In genomic region chr13:49497272-49497671, GRCh38 we compare ENCODE assay signal across 10 cellular contexts. TPM values are rescaled to one million over a fixed set of nuclear protein-coding genes. Genes with fewer than 3 reads are reported as not detected.
A peak's percentile ranks its signal among the peaks of the same experiment; 100 is the strongest.
DNase-seq lines count a peak whose midpoint lies in the region; ATAC-seq, FAIRE-seq and TF ChIP-seq lines count a peak whose summit lies in the region.
"Had no signal": no experiment of that assay in that cellular context is flagged by ENCODE, and none has a peak within 500 bp of the region (broad histone marks: within the 10 kb centered on the region; RNA-seq: fewer than 3 reads in every experiment).

No MANE protein-coding gene starts in this region.

- H3K9me1 ChIP-seq in K562 (ENCODE audit: control insufficient read depth, insufficient read depth, low read length) = no peaks in the 10 kb centered on the region

- no peak for DNase-seq in CD8-positive, alpha-beta T cell
- DNase-seq in K562 (ENCODE audit: extremely low read depth in 1 of 4, low spot score in 3 of 4) (no peak), trophoblast cell (peak; percentile 26 to 61), PC-3 (no peak), NCI-H1092 treated with DMSO at 0.1 percent for 48 hours (lab: John Stamatoyannopoulos, UW) (no peak)
- DNase-seq: NCI-H2029 treated with DMSO at 0.1 percent for 48 hours, RPMI8226 had no signal

- no peaks in the 10 kb centered on the region for H3K9me2 ChIP-seq in PC-3 (replicated peaks; ENCODE audit: low read length)

- WGBS in K562 (ENCODE audit: insufficient coverage, low coverage, missing lambda C conversion rate) = 100% methylated on average over 1 of the region's 5 CpGs
- WGBS in trophoblast cell (ENCODE audit: extremely low coverage, insufficient coverage, insufficient read length) = no CpG with 5 or more reads among the region's 5 CpGs

- H3K14ac ChIP-seq in trophoblast cell (ENCODE audit: low read length) = no peak overlapping the region

- peak overlapping the region; percentile 76 for H3K27ac ChIP-seq in CD8-positive, alpha-beta T cell (ENCODE audit: low read depth, low read length)
- H3K27ac ChIP-seq in K562 (ENCODE audit: extremely low read depth, low read depth, low read length) (no peak overlapping the region), trophoblast cell (ENCODE audit: low read depth, low read length) (no peak overlapping the region), PC-3 (ENCODE audit: low read length) (no peak overlapping the region)

- H3K27me3 Mint-ChIP-seq in CD8-positive, alpha-beta T cell (ENCODE audit: low read depth) = no peaks in the 10 kb centered on the region
- no peaks in the 10 kb centered on the region for H3K27me3 Mint-ChIP-seq in IgD-negative memory B cell

- H3K4me1 ChIP-seq in CD8-positive, alpha-beta T cell (ENCODE audit: insufficient read depth, low read length) = peaks cover 20% of the 10 kb centered on the region
- H3K4me1 ChIP-seq in K562 (replicated peaks in 1 of 2; ENCODE audit: control insufficient read depth in 2 of 2, insufficient read depth in 2 of 2, low read length in 2 of 2) (peaks cover 6 to 12% of the 10 kb centered on the region in 2 experiments; a peak in 4 of 5 replicates), trophoblast cell (ENCODE audit: control insufficient read depth in 1 of 2, insufficient read depth in 2 of 2, low read length in 2 of 2) (peaks cover 0 to 3% of the 10 kb centered on the region in 2 experiments), PC-3 (ENCODE audit: insufficient read depth, low read length) (peaks cover 26% of the 10 kb centered on the region)

- H2BK12ac ChIP-seq in trophoblast cell (ENCODE audit: low read length) = no peak overlapping the region

- no peak overlapping the region for H4K12ac ChIP-seq in trophoblast cell (ENCODE audit: low read depth, low read length)

- no peaks in the 10 kb centered on the region for H3K36me3 ChIP-seq in CD8-positive, alpha-beta T cell (ENCODE audit: insufficient read depth, low read length)
- no peaks in the 10 kb centered on the region for H3K36me3 ChIP-seq in K562 (ENCODE audit: control insufficient read depth, insufficient read depth, low read length)
- no peaks in the 10 kb centered on the region for H3K36me3 ChIP-seq in trophoblast cell (ENCODE audit: control insufficient read depth in 1 of 2, insufficient read depth in 2 of 2, low read length in 2 of 2)
- H3K36me3 ChIP-seq in PC-3 (ENCODE audit: low read depth, low read length) = no peaks in the 10 kb centered on the region

- peak overlapping the region; percentile 90 for H3K4me3 Mint-ChIP-seq in CD8-positive, alpha-beta T cell
- H3K4me3 Mint-ChIP-seq in IgD-negative memory B cell = peak overlapping the region; percentile 83 to 99 (median 90)

- no peak overlapping the region for H3K18ac ChIP-seq in trophoblast cell (ENCODE audit: low read length)

- H3K4me3 ChIP-seq in CD8-positive, alpha-beta T cell (ENCODE audit: low read depth, low read length) = no peak overlapping the region
- H3K4me3 ChIP-seq in K562 (no peak overlapping the region), trophoblast cell (ENCODE audit: low read depth, low read length) (no peak overlapping the region), PC-3 (ENCODE audit: low read length) (no peak overlapping the region)

- H3K4me2 ChIP-seq in K562 (ENCODE audit: insufficient read depth, low read length) (no peak overlapping the region), trophoblast cell (ENCODE audit: low read length) (no peak overlapping the region), PC-3 (ENCODE audit: low read length) (no peak overlapping the region)

- in situ Hi-C loops in K562 (cut with MboI) = no loop called here

- H3F3A ChIP-seq in PC-3 (ENCODE audit: low read length, unreplicated experiment) = no peaks in the 10 kb centered on the region

- H2BK5ac ChIP-seq in trophoblast cell (ENCODE audit: low read depth, low read length, poor library complexity) = no peak overlapping the region

- no peak for TF ChIP-seq EP300 in K562 (IDR thresholded peaks at IDR 0.05; ENCODE audit: low read length)

- CTCF ChIA-PET in CD8-positive, alpha-beta T cell (lab: Charles Lee) = no interaction called here
- CTCF ChIA-PET in K562 (lab: Yijun Ruan, JAX; ENCODE audit: low intra/inter-chr PET ratio) (no interaction called here), PC-3 (lab: Charles Lee) (no interaction called here)

- peaks cover 47% of the 10 kb centered on the region for H3K4me1 Mint-ChIP-seq in CD8-positive, alpha-beta T cell (ENCODE audit: low read depth)
- peaks cover 18 to 43% (median 29%) of the 10 kb centered on the region in 3 donors for H3K4me1 Mint-ChIP-seq in IgD-negative memory B cell

- no peak overlapping the region for H3K9ac ChIP-seq in K562 (ENCODE audit: insufficient read depth in 1 of 2, low read depth in 2 of 2, low read length in 2 of 2)
- no peak overlapping the region for H3K9ac ChIP-seq in trophoblast cell (ENCODE audit: low read length)
- no peak overlapping the region for H3K9ac ChIP-seq in PC-3 (ENCODE audit: low read length)

- POLR2A ChIA-PET in CD8-positive, alpha-beta T cell (lab: Charles Lee) = interaction anchor here (2.0 to 4.4 kb wide), 3 partner anchors 9 to 88 kb away, joined by 7 to 86 read pairs (median 18); partner anchors contain the start of genes CAB39L, RCBTB1 and SETDB2
- POLR2A ChIA-PET in K562 (lab: Yijun Ruan, JAX) (no interaction called here), PC-3 (lab: Charles Lee; ENCODE audit: unreplicated experiment) (no interaction called here)

- no peaks in the 10 kb centered on the region for H3K9me3 ChIP-seq in CD8-positive, alpha-beta T cell (ENCODE audit: low read length)
- no peaks in the 10 kb centered on the region for H3K9me3 ChIP-seq in K562 (replicated peaks; ENCODE audit: control insufficient read depth, insufficient read depth, low read depth, low read length)
- peaks cover 3% of the 10 kb centered on the region for H3K9me3 ChIP-seq in trophoblast cell (ENCODE audit: insufficient read depth, low read depth, low read length)
- no peaks in the 10 kb centered on the region for H3K9me3 ChIP-seq in PC-3 (ENCODE audit: low read length)

- intact Hi-C loops in CD8-positive, alpha-beta T cell (cut with DNase I, micrococcal nuclease) = loop anchor here (2.0 to 10.0 kb wide), 7 partner anchors 295 to 1460 kb away; partner anchors contain the start of genes KPNA3 (in 2 of the 2), FNDC3A (in 1 of the 2), NUDT15 (in 1 of the 2) and RB1 (in 1 of the 2)
- intact Hi-C loops in K562 (cut with micrococcal nuclease) (no loop called here), PC-3 (cut with micrococcal nuclease) (loop anchor here (5.0 kb wide), 1 partner anchor 110 kb away; no protein-coding TSS in a partner anchor)

- H3K36me3 Mint-ChIP-seq in CD8-positive, alpha-beta T cell = peaks cover 44% of the 10 kb centered on the region
- H3K36me3 Mint-ChIP-seq in IgD-negative memory B cell = peaks cover 4% of the 10 kb centered on the region

- BruUV-seq in K562 (replicated peaks; lab: Mats Ljungman, UMichigan) (TSS peak; percentile 38), PC-3 (replicated peaks; lab: Mats Ljungman, UMichigan) (no TSS peak)

- no peak overlapping the region for H4K91ac ChIP-seq in trophoblast cell (ENCODE audit: low read depth, low read length)

- no peak overlapping the region for H2AK5ac ChIP-seq in trophoblast cell (ENCODE audit: low read length)

- FAIRE-seq in K562 (lab: Jason Lieb, UNC) = no peak

- no peak overlapping the region for H2BK120ac ChIP-seq in trophoblast cell (ENCODE audit: insufficient read depth, low read length, poor library complexity)

- peaks cover 9% of the 10 kb centered on the region for H3K79me1 ChIP-seq in trophoblast cell (ENCODE audit: low read length)

- no peaks in the 10 kb centered on the region for H3K9me3 Mint-ChIP-seq in CD8-positive, alpha-beta T cell
- no peaks in the 10 kb centered on the region for H3K9me3 Mint-ChIP-seq in IgD-negative memory B cell

- no peak overlapping the region for H3K23ac ChIP-seq in trophoblast cell (ENCODE audit: low read length)

- H2AFZ ChIP-seq in K562 (ENCODE audit: low read depth, low read length) = no peak overlapping the region
- no peak overlapping the region for H2AFZ ChIP-seq in trophoblast cell (ENCODE audit: insufficient read depth, low read length, poor library complexity)
- H2AFZ ChIP-seq in PC-3 (ENCODE audit: low read length) = no peak overlapping the region

- H3K4ac ChIP-seq in trophoblast cell (ENCODE audit: low read depth, low read length) = no peak overlapping the region

- no peak for ATAC-seq in CD8-positive, alpha-beta T cell
- ATAC-seq in K562 (no peak), GM21786 (IDR thresholded peaks at IDR 0.05; ENCODE audit: unreplicated experiment) (no peak), HG03442 (IDR thresholded peaks at IDR 0.05; ENCODE audit: unreplicated experiment) (no peak), PC-3 (no peak)

- no peaks in the 10 kb centered on the region for H3K27me3 ChIP-seq in CD8-positive, alpha-beta T cell (ENCODE audit: insufficient read depth, low read length)
- no peaks in the 10 kb centered on the region for H3K27me3 ChIP-seq in K562 (ENCODE audit: control insufficient read depth in 2 of 2, insufficient read depth in 2 of 2, low read length in 2 of 2)
- no peaks in the 10 kb centered on the region for H3K27me3 ChIP-seq in trophoblast cell (ENCODE audit: insufficient read depth, low read length)
- no peaks in the 10 kb centered on the region for H3K27me3 ChIP-seq in PC-3 (ENCODE audit: low read length)

- H4K8ac ChIP-seq in trophoblast cell (ENCODE audit: low read depth, low read length) = no peak overlapping the region

- no peak for TF ChIP-seq CTCF in CD8-positive, alpha-beta T cell (IDR thresholded peaks at IDR 0.05)
- no peak for TF ChIP-seq CTCF in K562 (IDR thresholded peaks at IDR 0.05 in 2 of 3, conservative IDR thresholded peaks at IDR 0.05 in 1 of 3; ENCODE audit: insufficient read depth in 2 of 3, low read depth in 1 of 3, low read length in 3 of 3)
- no peak for TF ChIP-seq CTCF in PC-3 (conservative IDR thresholded peaks at IDR 0.05; ENCODE audit: low read depth, low read length)

- no peak for TF ChIP-seq RAD21 in K562 (CRISPR knock-in tag; conservative IDR thresholded peaks at IDR 0.05 in 1 of 2, IDR thresholded peaks at IDR 0.05 in 1 of 2)

- no peak for TF ChIP-seq POLR2A in K562 (conservative IDR thresholded peaks at IDR 0.05)

- peak overlapping the region; percentile 99 for H3K27ac Mint-ChIP-seq in CD8-positive, alpha-beta T cell
- H3K27ac Mint-ChIP-seq in IgD-negative memory B cell = peak overlapping the region; percentile 74 to 99 (median 92)

- H3K79me2 ChIP-seq in K562 (ENCODE audit: control insufficient read depth, insufficient read depth, low read length) = no peaks in the 10 kb centered on the region
- H3K79me2 ChIP-seq in trophoblast cell (ENCODE audit: control insufficient read depth, insufficient read depth, low read length, poor library complexity) = peaks cover 1% of the 10 kb centered on the region
- no peaks in the 10 kb centered on the region for H3K79me2 ChIP-seq in PC-3 (ENCODE audit: low read length)

- H4K20me1 ChIP-seq in K562 (replicated peaks; ENCODE audit: control insufficient read depth, insufficient read depth, low read length) = no peaks in the 10 kb centered on the region
- no peaks in the 10 kb centered on the region for H4K20me1 ChIP-seq in PC-3 (ENCODE audit: low read length)

RNA-seq across cellular contexts. Expression of gene PHF11, which starts 1.5 kb away (rescaled TPM):
- total RNA-seq in CD8-positive, alpha-beta T cell = 10 to 100 TPM; 93.9 to 98.3 TPM
- polyA plus RNA-seq in IgD-negative memory B cell (70.1 TPM), K562 (2011; rRNA removed) (4.1 and 4.8 TPM in 2 replicates), K562 (2014; fragmentation: Illumina TruSeq; extraction: Trizol) (6.5 and 7.0 TPM in 2 replicates), K562 (2014; fragmentation: Nextera tagmentation; extraction: Ambion mirVana) (1 to 10 TPM; 1.9 to 2.2 TPM), K562 (2014; rRNA removed) (3.7 and 7.0 TPM in 2 replicates)
- total RNA-seq in K562 (2011; cell fraction: chromatin; rRNA removed; ENCODE audit: low replicate concordance) = 5.7 and 12.3 TPM in 2 replicates
- 1.5 and 5.9 TPM in 2 replicates for total RNA-seq in K562 (2011; cell fraction: nucleolus; rRNA removed)
- 9.9 and 10.7 TPM in 2 replicates for total RNA-seq in K562 (2011; cell fraction: nucleoplasm; rRNA removed)
- total RNA-seq in K562 (2014; rRNA removed) (4.0 and 4.3 TPM in 2 replicates), K562 (2014; rRNA removed; fragmentation: Illumina TruSeq; extraction: Trizol) (5.3 and 6.3 TPM in 2 replicates), K562 (2015; rRNA removed; fragmentation: Illumina TruSeq; extraction: Trizol) (5.5 and 5.9 TPM in 2 replicates), K562 (2021) (6.0 and 7.3 TPM in 2 replicates), PC-3 (2014; rRNA removed) (7.1 and 7.9 TPM in 2 replicates)
- 1.7 and 2.3 TPM in 2 replicates for polyA plus RNA-seq in K562 (2011; cell fraction: cytosol; rRNA removed)
- 6.7 and 7.3 TPM in 2 replicates for polyA plus RNA-seq in K562 (2011; cell fraction: nucleus; rRNA removed)
- 4.9 and 11.1 TPM in 2 replicates for polyA plus RNA-seq in K562 (2012)
- polyA minus RNA-seq in K562 (2011; rRNA and poly(A)+ RNA removed) = 1.7 and 4.1 TPM in 2 replicates
- not detected in 2 replicates for polyA minus RNA-seq in K562 (2011; cell fraction: cytosol; rRNA and poly(A)+ RNA removed)
- polyA minus RNA-seq in K562 (2011; cell fraction: nucleus; rRNA and poly(A)+ RNA removed) = 2.8 and 4.3 TPM in 2 replicates
- 11.7 and 12.0 TPM in 2 replicates for polyA plus RNA-seq in trophoblast cell (2013)

RNA-seq across cellular contexts. Expression of gene SETDB2, which starts 53.2 kb away (rescaled TPM):
- 1 to 10 TPM; 8.4 to 9.3 TPM for total RNA-seq in CD8-positive, alpha-beta T cell
- polyA plus RNA-seq in IgD-negative memory B cell (15.0 TPM), K562 (2011; rRNA removed) (6.7 and 9.0 TPM in 2 replicates), K562 (2014; fragmentation: Illumina TruSeq; extraction: Trizol) (6.6 and 8.0 TPM in 2 replicates), K562 (2014; fragmentation: Nextera tagmentation; extraction: Ambion mirVana) (1 to 10 TPM; 1.0 to 1.6 TPM), K562 (2014; rRNA removed) (5.1 and 5.5 TPM in 2 replicates)
- 5.7 and 18.5 TPM in 2 replicates for total RNA-seq in K562 (2011; cell fraction: chromatin; rRNA removed; ENCODE audit: low replicate concordance)
- 5.1 and 7.0 TPM in 2 replicates for total RNA-seq in K562 (2011; cell fraction: nucleolus; rRNA removed)
- 7.9 and 14.0 TPM in 2 replicates for total RNA-seq in K562 (2011; cell fraction: nucleoplasm; rRNA removed)
- total RNA-seq in K562 (2014; rRNA removed) (4.0 TPM in 2 replicates), K562 (2014; rRNA removed; fragmentation: Illumina TruSeq; extraction: Trizol) (8.9 and 9.3 TPM in 2 replicates), K562 (2015; rRNA removed; fragmentation: Illumina TruSeq; extraction: Trizol) (7.5 and 8.6 TPM in 2 replicates), K562 (2021) (6.1 and 6.8 TPM in 2 replicates), PC-3 (2014; rRNA removed) (2.7 and 3.9 TPM in 2 replicates)
- polyA plus RNA-seq in K562 (2011; cell fraction: cytosol; rRNA removed) = 1.2 and 2.5 TPM in 2 replicates
- polyA plus RNA-seq in K562 (2011; cell fraction: nucleus; rRNA removed) = 5.6 and 6.1 TPM in 2 replicates
- polyA plus RNA-seq in K562 (2012) = 4.8 and 4.9 TPM in 2 replicates
- 8.8 and 10.6 TPM in 2 replicates for polyA minus RNA-seq in K562 (2011; rRNA and poly(A)+ RNA removed)
- polyA minus RNA-seq in K562 (2011; cell fraction: cytosol; rRNA and poly(A)+ RNA removed) = 2.8 and 3.5 TPM in 2 replicates
- polyA minus RNA-seq in K562 (2011; cell fraction: nucleus; rRNA and poly(A)+ RNA removed) = 6.3 and 10.1 TPM in 2 replicates
- polyA plus RNA-seq in trophoblast cell (2013) = 2.5 and 2.7 TPM in 2 replicates

RNA-seq across cellular contexts. Expression of gene CAB39L, which starts 53.4 kb away (rescaled TPM):
- 1 to 10 TPM; 1.6 to 2.1 TPM for total RNA-seq in CD8-positive, alpha-beta T cell
- polyA plus RNA-seq in IgD-negative memory B cell (1.7 TPM), K562 (2011; rRNA removed) (0.74 and 4.2 TPM in 2 replicates), K562 (2014; fragmentation: Illumina TruSeq; extraction: Trizol) (2.1 and 2.9 TPM in 2 replicates), K562 (2014; fragmentation: Nextera tagmentation; extraction: Ambion mirVana) (1 to 10 TPM; 2.9 to 3.0 TPM), K562 (2014; rRNA removed) (1.7 and 2.2 TPM in 2 replicates)
- 1.2 and 3.4 TPM in 2 replicates for total RNA-seq in K562 (2011; cell fraction: chromatin; rRNA removed; ENCODE audit: low replicate concordance)
- 0.50 and 0.92 TPM in 2 replicates for total RNA-seq in K562 (2011; cell fraction: nucleolus; rRNA removed)
- 1.1 and 1.2 TPM in 2 replicates for total RNA-seq in K562 (2011; cell fraction: nucleoplasm; rRNA removed)
- total RNA-seq in K562 (2014; rRNA removed) (1.1 and 1.3 TPM in 2 replicates), K562 (2014; rRNA removed; fragmentation: Illumina TruSeq; extraction: Trizol) (2.5 and 2.6 TPM in 2 replicates), K562 (2015; rRNA removed; fragmentation: Illumina TruSeq; extraction: Trizol) (2.6 and 2.8 TPM in 2 replicates), K562 (2021) (1.4 and 1.5 TPM in 2 replicates), PC-3 (2014; rRNA removed) (1.8 and 2.0 TPM in 2 replicates)
- 0.44 and 1.1 TPM in 2 replicates for polyA plus RNA-seq in K562 (2011; cell fraction: cytosol; rRNA removed)
- 0.37 and 1.4 TPM in 2 replicates for polyA plus RNA-seq in K562 (2011; cell fraction: nucleus; rRNA removed)
- 0.79 and 1.6 TPM in 2 replicates for polyA plus RNA-seq in K562 (2012)
- 0.72 and 2.5 TPM in 2 replicates for polyA minus RNA-seq in K562 (2011; rRNA and poly(A)+ RNA removed)
- 1.2 TPM in 1 of 2 replicates, not detected in the other for polyA minus RNA-seq in K562 (2011; cell fraction: cytosol; rRNA and poly(A)+ RNA removed)
- 0.11 and 1.2 TPM in 2 replicates for polyA minus RNA-seq in K562 (2011; cell fraction: nucleus; rRNA and poly(A)+ RNA removed)
- polyA plus RNA-seq in trophoblast cell (2013) = 23.0 and 24.4 TPM in 2 replicates

Comparison
In these comparisons a context has a peak if more than half of its experiments do, and no peak if none do; other contexts are left out.
1. DNase-seq: peak in trophoblast cell (2 of 2); none in CD8-positive, alpha-beta T cell (0 of 7), K562 (0 of 4), PC-3 (single experiment) and NCI-H1092 treated with DMSO at 0.1 percent for 48 hours (single experiment).
2. RNA of gene PHF11, which starts 1.5 kb away (total RNA-seq): 93.9 to 98.3 TPM in CD8-positive, alpha-beta T cell; 7.1 to 7.9 TPM in PC-3 and 1.5 to 12.3 TPM in K562; every median in the first group is over 4 times any median in the second.